26 cellular contexts compared by ENCODE assay signal in genomic region chr4:13516315-13516860, GRCh38.
"Had no signal": no experiment of that assay in that cellular context is flagged by ENCODE, and none has a peak within 500 bp of the region (broad histone marks: within the 10 kb centered on the region; RNA-seq: fewer than 3 reads in every experiment).

No MANE protein-coding gene starts in this region.

- DNase-seq: activated B cell treated with CpG ODN at 0.5 μM for 24 hours; activated CD4-positive, alpha-beta T cell treated with anti-CD3 and anti-CD28 coated beads for 48 hours; activated CD4-positive, alpha-beta T cell treated with anti-CD3 and anti-CD28 coated beads, Interleukin-2, amount 50 U/mL, for 1 hour; activated CD4-positive, alpha-beta T cell treated with anti-CD3 and anti-CD28 coated beads, Interleukin-2, amount 50 U/mL, for 48 hours; activated CD8-positive, alpha-beta memory T cell treated with anti-CD3 and anti-CD28 coated beads for 24 hours; activated CD8-positive, alpha-beta T cell treated with anti-CD3 and anti-CD28 coated beads for 36 hours; activated effector memory CD4-positive, alpha-beta T cell treated with Interleukin-2 at 50 U/mL for 16 hours; activated gamma-delta T cell treated with Interleukin-2 at 50 U/mL for 16 hours; activated naive CD4-positive, alpha-beta T cell treated with anti-CD3 and anti-CD28 coated beads, Interleukin-2, amount 50 U/mL, for 16 hours; activated naive CD4-positive, alpha-beta T cell treated with Interleukin-2 at 50 U/mL for 16 hours; activated T-cell treated with anti-CD3 and anti-CD28 coated beads, Interleukin-2, amount 50 U/mL, for 4 hours; amniotic stem cell; aorta; body of pancreas; caudate nucleus; cortex of kidney; dermis blood vessel endothelial cell; effector CD4-positive, alpha-beta T cell; effector memory CD8-positive, alpha-beta T cell; erythroblast; foreskin keratinocyte; gastrocnemius medialis; glutamatergic neuron; heart left ventricle; T1000; WERI-Rb-1 had no signal
